ENCODE assay signal across 16 cellular contexts in the genomic region with DNA sequence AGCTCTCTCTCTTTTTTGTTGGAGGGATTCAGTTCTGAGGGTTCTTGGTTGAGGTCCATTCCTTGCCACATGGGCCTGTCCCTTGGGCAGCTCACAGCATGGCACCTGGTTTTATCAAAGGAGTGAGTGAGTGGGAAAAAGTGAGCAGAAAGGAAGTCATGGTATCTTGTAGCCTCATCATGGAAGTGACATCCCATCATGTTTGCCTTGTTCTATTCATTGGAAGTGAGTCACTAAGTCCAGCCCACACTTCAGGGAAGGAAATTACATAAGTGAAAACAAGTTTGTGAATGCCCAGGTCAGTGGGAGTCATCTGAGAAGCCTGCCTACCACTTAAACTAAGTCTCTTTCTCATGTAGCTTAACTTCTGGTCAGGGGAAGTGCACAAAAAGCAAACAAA. TPM values are rescaled to one million over a fixed set of nuclear protein-coding genes. Genes with fewer than 3 reads are reported as not detected.
A peak's percentile ranks its signal among the peaks of the same experiment; 100 is the strongest.
DNase-seq lines count a peak whose midpoint lies in the region; ATAC-seq lines count a peak whose summit lies in the region.
"Had no signal": no experiment of that assay in that cellular context is flagged by ENCODE, and none has a peak within 500 bp of the region (broad histone marks: within the 10 kb centered on the region; RNA-seq: fewer than 3 reads in every experiment).

No MANE protein-coding gene starts in this region.

- DNase-seq in activated T-cell treated with anti-CD3 and anti-CD28 coated beads, Interleukin-2, amount 50 U/mL, for 24 hours: no peak
- no peak for DNase-seq in activated T-cell treated with anti-CD3 and anti-CD28 coated beads, Interleukin-2, amount 50 U/mL, for 1 hour
- DNase-seq in RPMI7951 (ENCODE audit: low read depth) (peak; percentile 32), dermis microvascular lymphatic vessel endothelial cell (ENCODE audit: low read depth in 2 of 2) (peak; percentile 55 to 75)
- DNase-seq in stimulated activated effector memory CD8-positive, alpha-beta T cell treated with anti-CD3 and anti-CD28 coated beads, Interleukin-12 subunit alpha, Interleukin-12 subunit beta, amount 100 ng/mL, for 72 hours (ENCODE audit: low spot score in 2 of 2): no peak
- no peak for DNase-seq in naive thymus-derived CD8-positive, alpha-beta T cell
- DNase-seq: ACHN; CD8-positive, alpha-beta T cell; dorsolateral prefrontal cortex; hypothalamus; MM.1S; T-helper 17 cell had no signal

- H3K4me3 Mint-ChIP-seq in activated T-cell treated with anti-CD3 and anti-CD28 coated beads, Interleukin-2, amount 50 U/mL, for 24 hours: peak overlapping the region; percentile 3
- H3K4me3 Mint-ChIP-seq in stimulated activated effector memory CD8-positive, alpha-beta T cell treated with anti-CD3 and anti-CD28 coated beads, Interleukin-12 subunit alpha, Interleukin-12 subunit beta, amount 100 ng/mL, for 72 hours: no peak overlapping the region
- H3K4me3 Mint-ChIP-seq in naive thymus-derived CD8-positive, alpha-beta T cell: no peak overlapping the region
- H3K4me3 Mint-ChIP-seq: CD8-positive, alpha-beta T cell; stimulated activated memory B cell treated with anti-CD40 and anti-IgM and Interleukin-4, amounts not matched to agents 10 μg/mL and 1 μg/mL and 100 μg/mL, for 72 hours; T-helper 17 cell had no signal

- peaks cover 32% of the 10 kb centered on the region for H3K4me1 Mint-ChIP-seq in activated T-cell treated with anti-CD3 and anti-CD28 coated beads, Interleukin-2, amount 50 U/mL, for 24 hours (ENCODE audit: low read depth)
- peaks cover 28% of the 10 kb centered on the region for H3K4me1 Mint-ChIP-seq in stimulated activated effector memory CD8-positive, alpha-beta T cell treated with anti-CD3 and anti-CD28 coated beads, Interleukin-12 subunit alpha, Interleukin-12 subunit beta, amount 100 ng/mL, for 72 hours
- H3K4me1 Mint-ChIP-seq in naive thymus-derived CD8-positive, alpha-beta T cell: peaks cover 0 to 3% (median 1%) of the 10 kb centered on the region in 4 donors
- H3K4me1 Mint-ChIP-seq: stimulated activated memory B cell treated with anti-CD40 and anti-IgM and Interleukin-4, amounts not matched to agents 10 μg/mL and 1 μg/mL and 100 μg/mL, for 72 hours had no signal

- peaks cover 12% of the 10 kb centered on the region for H3K9me3 Mint-ChIP-seq in activated T-cell treated with anti-CD3 and anti-CD28 coated beads, Interleukin-2, amount 50 U/mL, for 24 hours
- no peaks in the 10 kb centered on the region for H3K9me3 Mint-ChIP-seq in stimulated activated effector memory CD8-positive, alpha-beta T cell treated with anti-CD3 and anti-CD28 coated beads, Interleukin-12 subunit alpha, Interleukin-12 subunit beta, amount 100 ng/mL, for 72 hours
- peaks cover 0 to 9% (median 0%) of the 10 kb centered on the region in 9 donors for H3K9me3 Mint-ChIP-seq in naive thymus-derived CD8-positive, alpha-beta T cell
- H3K9me3 Mint-ChIP-seq: CD8-positive, alpha-beta T cell had no signal

- H3K36me3 Mint-ChIP-seq in activated T-cell treated with anti-CD3 and anti-CD28 coated beads, Interleukin-2, amount 50 U/mL, for 24 hours (ENCODE audit: low read depth): no peaks in the 10 kb centered on the region
- no peaks in the 10 kb centered on the region for H3K36me3 Mint-ChIP-seq in stimulated activated effector memory CD8-positive, alpha-beta T cell treated with anti-CD3 and anti-CD28 coated beads, Interleukin-12 subunit alpha, Interleukin-12 subunit beta, amount 100 ng/mL, for 72 hours
- H3K36me3 Mint-ChIP-seq in naive thymus-derived CD8-positive, alpha-beta T cell: peaks cover 0 to 14% (median 6%) of the 10 kb centered on the region in 3 donors
- H3K36me3 Mint-ChIP-seq: CD8-positive, alpha-beta T cell had no signal

- peak overlapping the region; percentile 80 for H3K27ac Mint-ChIP-seq in activated T-cell treated with anti-CD3 and anti-CD28 coated beads, Interleukin-2, amount 50 U/mL, for 24 hours
- H3K27ac Mint-ChIP-seq in stimulated activated effector memory CD8-positive, alpha-beta T cell treated with anti-CD3 and anti-CD28 coated beads, Interleukin-12 subunit alpha, Interleukin-12 subunit beta, amount 100 ng/mL, for 72 hours: peak overlapping the region; percentile 47
- no peak overlapping the region for H3K27ac Mint-ChIP-seq in naive thymus-derived CD8-positive, alpha-beta T cell
- H3K27ac Mint-ChIP-seq: CD8-positive, alpha-beta T cell; stimulated activated memory B cell treated with anti-CD40 and anti-IgM and Interleukin-4, amounts not matched to agents 10 μg/mL and 1 μg/mL and 100 μg/mL, for 72 hours; T-helper 17 cell had no signal

- POLR2A ChIA-PET in naive thymus-derived CD8-positive, alpha-beta T cell (lab: Charles Lee): no interaction called here

- peak; percentile 61 for ATAC-seq in stimulated activated effector memory CD8-positive, alpha-beta T cell treated with anti-CD3 and anti-CD28 coated beads, Interleukin-12 subunit alpha, Interleukin-12 subunit beta, amount 100 ng/mL, for 72 hours
- ATAC-seq in GM18870 (IDR thresholded peaks at IDR 0.05; ENCODE audit: unreplicated experiment) (no peak), HG03108 (IDR thresholded peaks at IDR 0.05; ENCODE audit: unreplicated experiment) (no peak)
- no peak for ATAC-seq in naive thymus-derived CD8-positive, alpha-beta T cell
- ATAC-seq: CD8-positive, alpha-beta T cell; Right ventricle myocardium inferior; stimulated activated memory B cell treated with anti-CD40 and anti-IgM and Interleukin-4, amounts not matched to agents 10 μg/mL and 1 μg/mL and 100 μg/mL, for 72 hours; T-helper 17 cell had no signal

- H3K27me3 Mint-ChIP-seq in activated T-cell treated with anti-CD3 and anti-CD28 coated beads, Interleukin-2, amount 50 U/mL, for 24 hours: peaks cover 4% of the 10 kb centered on the region
- peaks cover 0 to 12% (median 3%) of the 10 kb centered on the region in 5 donors for H3K27me3 Mint-ChIP-seq in naive thymus-derived CD8-positive, alpha-beta T cell

RNA-seq across cellular contexts. Expression of a gene that starts 32.8 kb away (rescaled TPM):
- total RNA-seq in RPMI7951 (2014; rRNA removed; shearing (Covaris generic)): 38.3 and 42.3 TPM in 2 replicates
- 22.5 and 38.9 TPM in 2 replicates for total RNA-seq in dermis microvascular lymphatic vessel endothelial cell
- total RNA-seq in naive thymus-derived CD8-positive, alpha-beta T cell: 10 to 100 TPM; 56.4 to 57.2 TPM
- 10 to 100 TPM; 28.1 to 45.0 (median 35.8) TPM for polyA plus RNA-seq in naive thymus-derived CD8-positive, alpha-beta T cell

Comparison
In these comparisons a context has a peak if more than half of its experiments do, and no peak if none do; other contexts are left out.
1. DNase-seq: peak in RPMI7951 (single experiment) and dermis microvascular lymphatic vessel endothelial cell (2 of 2); none in activated T-cell treated with anti-CD3 and anti-CD28 coated beads, Interleukin-2, amount 50 U/mL, for 24 hours (single experiment), activated T-cell treated with anti-CD3 and anti-CD28 coated beads, Interleukin-2, amount 50 U/mL, for 1 hour (single experiment), stimulated activated effector memory CD8-positive, alpha-beta T cell treated with anti-CD3 and anti-CD28 coated beads, Interleukin-12 subunit alpha, Interleukin-12 subunit beta, amount 100 ng/mL, for 72 hours (0 of 2) and naive thymus-derived CD8-positive, alpha-beta T cell (0 of 10).
2. H3K27ac Mint-ChIP-seq: peak in activated T-cell treated with anti-CD3 and anti-CD28 coated beads, Interleukin-2, amount 50 U/mL, for 24 hours (single experiment) and stimulated activated effector memory CD8-positive, alpha-beta T cell treated with anti-CD3 and anti-CD28 coated beads, Interleukin-12 subunit alpha, Interleukin-12 subunit beta, amount 100 ng/mL, for 72 hours (single experiment); none in naive thymus-derived CD8-positive, alpha-beta T cell (0 of 10).